24 cellular contexts compared by ENCODE assay signal in the genomic region with DNA sequence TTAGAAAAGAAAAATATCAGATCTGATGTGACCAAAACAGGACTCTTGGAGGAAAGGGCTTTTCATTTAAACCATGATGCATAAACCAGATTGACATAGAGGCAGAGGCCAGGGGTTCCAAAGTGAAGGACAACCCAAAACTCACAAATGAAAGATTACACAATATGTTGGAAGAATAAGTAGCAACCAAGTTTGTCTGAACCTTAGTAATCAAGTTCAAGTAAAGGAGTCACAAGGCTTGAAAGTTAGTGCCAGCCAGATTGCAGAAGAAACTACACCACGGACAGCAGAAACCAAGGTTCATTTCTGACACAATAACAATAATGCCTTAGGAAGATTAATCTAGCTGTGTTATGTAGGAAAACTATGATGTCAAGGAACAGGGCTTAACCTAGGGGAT.
DNase-seq lines count a peak whose midpoint lies in the region; ATAC-seq, FAIRE-seq and TF ChIP-seq lines count a peak whose summit lies in the region.
"Had no signal": no experiment of that assay in that cellular context is flagged by ENCODE, and none has a peak within 500 bp of the region (broad histone marks: within the 10 kb centered on the region; RNA-seq: fewer than 3 reads in every experiment).

No MANE protein-coding gene starts in this region.

- TF ChIP-seq RAD21 in K562 (CRISPR knock-in tag; conservative IDR thresholded peaks at IDR 0.05 in 1 of 2, IDR thresholded peaks at IDR 0.05 in 1 of 2) (no peak), HepG2 (CRISPR knock-in tag; IDR thresholded peaks at IDR 0.05) (no peak)

- ATAC-seq in K562 (no peak), HepG2 (no peak), GM21367 (IDR thresholded peaks at IDR 0.05; ENCODE audit: unreplicated experiment) (no peak), psoas muscle (no peak)
- ATAC-seq in natural killer cell treated with Interleukin-12 subunit alpha and Interleukin-12 subunit beta and Interleukin-15 and Interleukin-18, amount 100 ng/mL, for 72 hours: no peak
- ATAC-seq: A549; CD8-positive, alpha-beta T cell had no signal

- POLR2A ChIA-PET in K562 (lab: Yijun Ruan, JAX): interaction anchor here (0.6 kb wide), 1 partner anchor 45 kb away, joined by 3 read pairs; no protein-coding TSS in a partner anchor
- POLR2A ChIA-PET in HepG2 (lab: Yijun Ruan, JAX): no interaction called here

- no peak overlapping the region for H2BK15ac ChIP-seq in H9 (ENCODE audit: low read depth, low read length)

- no peaks in the 10 kb centered on the region for H3K36me3 ChIP-seq in K562 (ENCODE audit: control insufficient read depth, insufficient read depth, low read length)
- no peaks in the 10 kb centered on the region for H3K36me3 ChIP-seq in HepG2 (replicated peaks in 1 of 2; ENCODE audit: control insufficient read depth in 1 of 2, insufficient read depth in 2 of 2, low read length in 2 of 2)
- no peaks in the 10 kb centered on the region for H3K36me3 ChIP-seq in psoas muscle (ENCODE audit: insufficient read depth in 1 of 2, low read depth in 1 of 2)
- H3K36me3 ChIP-seq: BLaER1 treated with 17β-estradiol and CSF1 and Interleukin-3, amounts not matched to agents 10 nM and 100 nM had no signal

- H3K4ac ChIP-seq in H9 (ENCODE audit: low read depth, low read length): no peak overlapping the region

- no peak overlapping the region for H3K4me2 ChIP-seq in H9 (ENCODE audit: insufficient read depth, insufficient read length, low read length)
- H3K4me2 ChIP-seq in K562 (ENCODE audit: insufficient read depth, low read length): no peak overlapping the region
- no peak overlapping the region for H3K4me2 ChIP-seq in HepG2 (ENCODE audit: low read depth, low read length)
- H3K4me2 ChIP-seq: A549 had no signal

- no peak overlapping the region for H3K18ac ChIP-seq in H9 (ENCODE audit: insufficient read length, low read depth, low read length)

- H3K27me3 Mint-ChIP-seq in H9 (ENCODE audit: low read depth): no peaks in the 10 kb centered on the region
- H3K27me3 Mint-ChIP-seq in natural killer cell treated with Interleukin-12 subunit alpha and Interleukin-12 subunit beta and Interleukin-15 and Interleukin-18, amount 100 ng/mL, for 72 hours: no peaks in the 10 kb centered on the region
- H3K27me3 Mint-ChIP-seq: CD4-positive, alpha-beta T cell had no signal

- H3K27ac Mint-ChIP-seq in H9: no peak overlapping the region
- no peak overlapping the region for H3K27ac Mint-ChIP-seq in natural killer cell treated with Interleukin-12 subunit alpha and Interleukin-12 subunit beta and Interleukin-15 and Interleukin-18, amount 100 ng/mL, for 72 hours
- H3K27ac Mint-ChIP-seq: B cell; CD4-positive, alpha-beta T cell; CD8-positive, alpha-beta T cell had no signal

- H3K27me3 ChIP-seq in H9 (ENCODE audit: insufficient read depth, low read length) (no peaks in the 10 kb centered on the region), K562 (ENCODE audit: control insufficient read depth in 2 of 2, insufficient read depth in 2 of 2, low read length in 2 of 2) (no peaks in the 10 kb centered on the region), HepG2 (ENCODE audit: control insufficient read depth in 1 of 2, insufficient read depth in 2 of 2, low read length in 2 of 2) (no peaks in the 10 kb centered on the region), psoas muscle (ENCODE audit: insufficient read depth in 3 of 3, low read length in 2 of 3) (no peaks in the 10 kb centered on the region)
- H3K27me3 ChIP-seq: BLaER1 treated with 17β-estradiol and CSF1 and Interleukin-3, amounts not matched to agents 10 nM and 100 nM had no signal

- WGBS in H9 (ENCODE audit: extremely low coverage, insufficient read length, low lambda C conversion rate): no CpG with 5 or more reads among the region's 1 CpG
- 0% methylated on average over 1 of the region's 1 CpG for WGBS in K562 (ENCODE audit: insufficient coverage, low coverage, missing lambda C conversion rate)
- WGBS in HepG2 (ENCODE audit: low lambda C conversion rate): 3% methylated on average over 1 of the region's 1 CpG
- WGBS in psoas muscle, 3 donors: 72 to 73% (median 72%) methylated on average over 1 of the region's 1 CpG

- no peak overlapping the region for H3K14ac ChIP-seq in H9 (ENCODE audit: insufficient read depth, low read length)

- H2BK120ac ChIP-seq in H9 (ENCODE audit: low read depth, low read length, poor library complexity, severe bottlenecking): peak overlapping the region; percentile 61

- no peak overlapping the region for H3K4me3 Mint-ChIP-seq in H9
- H3K4me3 Mint-ChIP-seq in natural killer cell treated with Interleukin-12 subunit alpha and Interleukin-12 subunit beta and Interleukin-15 and Interleukin-18, amount 100 ng/mL, for 72 hours: no peak overlapping the region
- H3K4me3 Mint-ChIP-seq: B cell; CD4-positive, alpha-beta T cell; CD8-positive, alpha-beta T cell had no signal

- no peak overlapping the region for H3T11ph ChIP-seq in H9 (ENCODE audit: low read length)

- H4K91ac ChIP-seq in H9 (ENCODE audit: insufficient read length, low read depth, low read length): no peak overlapping the region

- no peaks in the 10 kb centered on the region for H3K79me1 ChIP-seq in H9 (ENCODE audit: insufficient read depth, low read depth, low read length, poor library complexity, severe bottlenecking)

- no peak overlapping the region for H2BK20ac ChIP-seq in H9 (ENCODE audit: low read depth, low read length, poor library complexity, severe bottlenecking)

- no peaks in the 10 kb centered on the region for H3K79me2 ChIP-seq in H9 (ENCODE audit: insufficient read depth, low read length)
- no peaks in the 10 kb centered on the region for H3K79me2 ChIP-seq in K562 (ENCODE audit: control insufficient read depth, insufficient read depth, low read length)
- no peaks in the 10 kb centered on the region for H3K79me2 ChIP-seq in HepG2 (ENCODE audit: insufficient read depth, low read length)

- intact Hi-C loops in K562 (cut with micrococcal nuclease): no loop called here
- intact Hi-C loops in HepG2 (cut with micrococcal nuclease; ENCODE audit: unreplicated experiment): no loop called here
- intact Hi-C loops in psoas muscle (cut with DNase I): no loop called here

- H3K4me1 ChIP-seq in H9 (ENCODE audit: insufficient read depth, low read length): no peaks in the 10 kb centered on the region
- H3K4me1 ChIP-seq in K562 (replicated peaks in 1 of 2; ENCODE audit: control insufficient read depth in 2 of 2, insufficient read depth in 2 of 2, low read length in 2 of 2): no peaks in the 10 kb centered on the region
- H3K4me1 ChIP-seq in HepG2 (ENCODE audit: insufficient read depth, low read length): no peaks in the 10 kb centered on the region
- H3K4me1 ChIP-seq in psoas muscle: no peaks in the 10 kb centered on the region
- H3K4me1 ChIP-seq: A549, Caco-2 had no signal

- FAIRE-seq in K562 (lab: Jason Lieb, UNC): peak; percentile 11
- FAIRE-seq in HepG2 (lab: Jason Lieb, UNC): no peak
- FAIRE-seq: A549, D721Med, G401.6, GM12892, GM18507 had no signal

- H3K56ac ChIP-seq in H9 (ENCODE audit: insufficient read length, low read depth, low read length): no peak overlapping the region

- no peaks in the 10 kb centered on the region; a peak in 1 of 4 replicates for H3K4me1 Mint-ChIP-seq in H9
- H3K4me1 Mint-ChIP-seq in natural killer cell treated with Interleukin-12 subunit alpha and Interleukin-12 subunit beta and Interleukin-15 and Interleukin-18, amount 100 ng/mL, for 72 hours (ENCODE audit: low read depth in 2 of 2): no peaks in the 10 kb centered on the region
- H3K4me1 Mint-ChIP-seq: B cell had no signal

- in situ Hi-C loops in K562 (cut with MboI): no loop called here
- in situ Hi-C loops in HepG2 (cut with HindIII; ENCODE audit: extremely low pct_ligation_motif_present, low pct_unique_long_range_greater_than_20kb): no loop called here

- H2AFZ ChIP-seq in H9 (ENCODE audit: low read length) (no peak overlapping the region), K562 (ENCODE audit: low read depth, low read length) (no peak overlapping the region), HepG2 (ENCODE audit: low read length) (no peak overlapping the region)

- no peaks in the 10 kb centered on the region for H3K9me3 ChIP-seq in H9 (ENCODE audit: control insufficient read depth, low read depth, low read length)
- no peaks in the 10 kb centered on the region for H3K9me3 ChIP-seq in K562 (replicated peaks; ENCODE audit: control insufficient read depth, insufficient read depth, low read depth, low read length)
- H3K9me3 ChIP-seq in HepG2 (ENCODE audit: low read length): no peaks in the 10 kb centered on the region
- H3K9me3 ChIP-seq in psoas muscle: no peaks in the 10 kb centered on the region
- H3K9me3 ChIP-seq: A549; BLaER1 treated with 17β-estradiol and CSF1 and Interleukin-3, amounts not matched to agents 10 nM and 100 nM; Caco-2 had no signal

- no peak overlapping the region for H2BK12ac ChIP-seq in H9 (ENCODE audit: insufficient read length, low read depth, low read length)

- no peaks in the 10 kb centered on the region for H3K23me2 ChIP-seq in H9 (ENCODE audit: insufficient read length, low read depth, low read length, poor library complexity, severe bottlenecking)

- no peaks in the 10 kb centered on the region for H3K9me3 Mint-ChIP-seq in H9
- peaks cover 7% of the 10 kb centered on the region for H3K9me3 Mint-ChIP-seq in natural killer cell treated with Interleukin-12 subunit alpha and Interleukin-12 subunit beta and Interleukin-15 and Interleukin-18, amount 100 ng/mL, for 72 hours
- H3K9me3 Mint-ChIP-seq: CD8-positive, alpha-beta T cell had no signal

- H2AK5ac ChIP-seq in H9 (ENCODE audit: insufficient read length, low read length): no peak overlapping the region

- H3K27ac ChIP-seq in H9 (ENCODE audit: insufficient read length, low read depth, low read length) (no peak overlapping the region), K562 (ENCODE audit: extremely low read depth, low read depth, low read length) (no peak overlapping the region), HepG2 (ENCODE audit: extremely low read length, insufficient read depth, low read length) (no peak overlapping the region), psoas muscle (no peak overlapping the region)
- H3K27ac ChIP-seq: 22Rv1; A549; BLaER1 treated with 17β-estradiol and CSF1 and Interleukin-3, amounts not matched to agents 10 nM and 100 nM; C4-2B had no signal

- no peak for TF ChIP-seq POLR2A in K562 (conservative IDR thresholded peaks at IDR 0.05)
- TF ChIP-seq POLR2A in HepG2 (IDR thresholded peaks at IDR 0.05; ENCODE audit: insufficient read depth in 1 of 2, low read depth in 2 of 2, low read length in 2 of 2): no peak

- CTCF ChIA-PET in K562 (lab: Yijun Ruan, JAX; ENCODE audit: low intra/inter-chr PET ratio) (no interaction called here), HepG2 (lab: Yijun Ruan, JAX; ENCODE audit: low intra/inter-chr PET ratio, low total read pairs) (no interaction called here)

- H3K9ac ChIP-seq in H9 (ENCODE audit: extremely low read depth, insufficient read length, low read length): no peak overlapping the region
- H3K9ac ChIP-seq in K562 (ENCODE audit: insufficient read depth in 1 of 2, low read depth in 2 of 2, low read length in 2 of 2): no peak overlapping the region
- no peak overlapping the region for H3K9ac ChIP-seq in HepG2 (ENCODE audit: insufficient read depth, low read depth, low read length)
- H3K9ac ChIP-seq: BLaER1 treated with 17β-estradiol and CSF1 and Interleukin-3, amounts not matched to agents 10 nM and 100 nM had no signal

- H3K36me3 Mint-ChIP-seq in H9 (ENCODE audit: insufficient read depth in 1 of 3, low read depth in 3 of 3): no peaks in the 10 kb centered on the region
- H3K36me3 Mint-ChIP-seq in natural killer cell treated with Interleukin-12 subunit alpha and Interleukin-12 subunit beta and Interleukin-15 and Interleukin-18, amount 100 ng/mL, for 72 hours: no peaks in the 10 kb centered on the region
- H3K36me3 Mint-ChIP-seq: CD8-positive, alpha-beta T cell had no signal

- DNase-seq in H9: no peak
- peak; percentile 13 for DNase-seq in amniotic epithelial cell (ENCODE audit: low read depth)
- no peak for DNase-seq in K562 (ENCODE audit: extremely low read depth in 1 of 4, low spot score in 3 of 4)
- DNase-seq in HepG2 (ENCODE audit: low spot score): no peak
- no peak for DNase-seq in natural killer cell treated with Interleukin-12 subunit alpha and Interleukin-12 subunit beta and Interleukin-15 and Interleukin-18, amount 100 ng/mL, for 72 hours (ENCODE audit: low spot score)
- DNase-seq in LoVo (ENCODE audit: low spot score): no peak
- DNase-seq in psoas muscle: no peak
- DNase-seq: AML-193; Caco-2; Calu3; CD4-positive, alpha-beta T cell; CD8-positive, alpha-beta T cell; DMS79 treated with DMSO at 0.1 percent for 48 hours; GF-D8 had no signal

- TF ChIP-seq EP300 in K562 (IDR thresholded peaks at IDR 0.05; ENCODE audit: low read length) (no peak), HepG2 (IDR thresholded peaks at IDR 0.05; ENCODE audit: low read depth in 2 of 2, low read length in 2 of 2) (no peak), HepG2 (CRISPR knock-in tag; IDR thresholded peaks at IDR 0.05; ENCODE audit: borderline replicate concordance) (no peak)

- TF ChIP-seq CTCF in H9 (conservative IDR thresholded peaks at IDR 0.05) (no peak), K562 (IDR thresholded peaks at IDR 0.05 in 2 of 3, conservative IDR thresholded peaks at IDR 0.05 in 1 of 3; ENCODE audit: insufficient read depth in 2 of 3, low read depth in 1 of 3, low read length in 3 of 3) (no peak), HepG2 (CRISPR knock-in tag; IDR thresholded peaks at IDR 0.05) (no peak), psoas muscle (IDR thresholded peaks at IDR 0.05) (no peak)

- BruUV-seq in K562 (replicated peaks; lab: Mats Ljungman, UMichigan) (no TSS peak), HepG2 (replicated peaks; lab: Mats Ljungman, UMichigan) (no TSS peak)

- H3K4me3 ChIP-seq in K562 (no peak overlapping the region), HepG2 (replicated peaks in 1 of 3; ENCODE audit: insufficient read depth in 1 of 3, low read depth in 2 of 3, low read length in 3 of 3) (no peak overlapping the region), psoas muscle (no peak overlapping the region)
- H3K4me3 ChIP-seq: A549; BLaER1 treated with 17β-estradiol and CSF1 and Interleukin-3, amounts not matched to agents 10 nM and 100 nM had no signal

- no peak overlapping the region for H2BK5ac ChIP-seq in H9 (ENCODE audit: insufficient read length, low read length)

- no peak overlapping the region for H4K5ac ChIP-seq in H9 (ENCODE audit: insufficient read length, low read depth, low read length)

- no peaks in the 10 kb centered on the region for H4K20me1 ChIP-seq in H9 (ENCODE audit: control insufficient read depth, insufficient read depth, insufficient read length)
- H4K20me1 ChIP-seq in K562 (replicated peaks; ENCODE audit: control insufficient read depth, insufficient read depth, low read length): no peaks in the 10 kb centered on the region
- no peaks in the 10 kb centered on the region for H4K20me1 ChIP-seq in HepG2 (ENCODE audit: insufficient read depth, low read length)
- H4K20me1 ChIP-seq: BLaER1 treated with 17β-estradiol and CSF1 and Interleukin-3, amounts not matched to agents 10 nM and 100 nM had no signal

- no peak overlapping the region for H4K8ac ChIP-seq in H9 (replicated peaks; ENCODE audit: insufficient read length, low read depth, low read length)

- H3K9me1 ChIP-seq in K562 (ENCODE audit: control insufficient read depth, insufficient read depth, low read length): no peaks in the 10 kb centered on the region

- H3K23ac ChIP-seq in H9 (ENCODE audit: insufficient read length, low read depth, low read length): no peak overlapping the region
